Comparison of ENCODE assay signal across 13 cellular contexts in the genomic region with DNA sequence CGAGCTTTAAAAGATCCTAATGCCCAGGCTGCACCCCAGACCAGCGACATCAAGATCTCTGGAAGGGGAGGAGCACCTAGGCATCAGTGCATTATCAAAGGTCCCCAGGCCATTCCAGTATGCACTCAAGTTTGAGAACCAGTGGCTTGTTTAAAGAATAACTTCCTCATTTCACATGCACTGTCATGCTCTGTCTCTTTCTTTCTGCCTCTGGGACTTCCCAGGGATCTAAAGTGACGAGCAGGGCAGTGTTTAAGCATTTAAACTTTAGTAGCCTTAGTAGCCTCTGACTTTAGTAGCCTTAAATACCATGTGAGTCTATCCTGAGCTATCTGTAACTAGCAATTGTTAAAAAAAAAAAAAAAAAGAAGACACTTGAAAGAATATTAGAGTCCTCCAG. TPM values are rescaled to one million over a fixed set of nuclear protein-coding genes. Genes with fewer than 3 reads are reported as not detected.
DNase-seq lines count a peak whose midpoint lies in the region; ATAC-seq, FAIRE-seq and TF ChIP-seq lines count a peak whose summit lies in the region.
"Had no signal": no experiment of that assay in that cellular context is flagged by ENCODE, and none has a peak within 500 bp of the region (broad histone marks: within the 10 kb centered on the region; RNA-seq: fewer than 3 reads in every experiment).

No MANE protein-coding gene starts in this region.

- intact Hi-C loops in Calu3 (cut with micrococcal nuclease; ENCODE audit: unreplicated experiment) = no loop called here

- H3K4me1 ChIP-seq in BLaER1 = peaks cover 11% of the 10 kb centered on the region

- peak; percentile 63 for FAIRE-seq in GM19239 (lab: Jason Lieb, UNC)

- no TSS peak for BruUV-seq in Calu3 (replicated peaks; lab: Mats Ljungman, UMichigan)

- H3K4me1 Mint-ChIP-seq in Calu3 (ENCODE audit: low read depth, unreplicated experiment) = no peaks in the 10 kb centered on the region
- no peaks in the 10 kb centered on the region for H3K4me1 Mint-ChIP-seq in activated T-cell treated with anti-CD3 and anti-CD28 coated beads, Interleukin-2, amount 50 U/mL, for 24 hours (ENCODE audit: low read depth)
- H3K4me1 Mint-ChIP-seq: activated naive CD8-positive, alpha-beta T cell treated with anti-CD3 and anti-CD28 coated beads, Interleukin-2, amount 50 U/mL, for 24 hours had no signal

- no peaks in the 10 kb centered on the region for H3K36me3 ChIP-seq in BLaER1

- peak; percentile 67 for ATAC-seq in HG02840 (IDR thresholded peaks at IDR 0.05; ENCODE audit: low FRiP score, unreplicated experiment)
- ATAC-seq: activated naive CD8-positive, alpha-beta T cell treated with anti-CD3 and anti-CD28 coated beads, Interleukin-2, amount 50 U/mL, for 24 hours had no signal

- no peak overlapping the region for H3K4me3 Mint-ChIP-seq in Calu3 (ENCODE audit: low read depth, unreplicated experiment)
- no peak overlapping the region for H3K4me3 Mint-ChIP-seq in activated T-cell treated with anti-CD3 and anti-CD28 coated beads, Interleukin-2, amount 50 U/mL, for 24 hours
- H3K4me3 Mint-ChIP-seq: activated naive CD8-positive, alpha-beta T cell treated with anti-CD3 and anti-CD28 coated beads, Interleukin-2, amount 50 U/mL, for 24 hours had no signal

- no peaks in the 10 kb centered on the region for H3K27me3 Mint-ChIP-seq in Calu3 (ENCODE audit: unreplicated experiment)
- peaks cover 44% of the 10 kb centered on the region for H3K27me3 Mint-ChIP-seq in activated T-cell treated with anti-CD3 and anti-CD28 coated beads, Interleukin-2, amount 50 U/mL, for 24 hours

- H3K9me3 Mint-ChIP-seq in Calu3 (ENCODE audit: low read depth, unreplicated experiment) = no peaks in the 10 kb centered on the region
- peaks cover 1% of the 10 kb centered on the region for H3K9me3 Mint-ChIP-seq in activated T-cell treated with anti-CD3 and anti-CD28 coated beads, Interleukin-2, amount 50 U/mL, for 24 hours
- H3K9me3 Mint-ChIP-seq: activated naive CD8-positive, alpha-beta T cell treated with anti-CD3 and anti-CD28 coated beads, Interleukin-2, amount 50 U/mL, for 24 hours had no signal

- H3K4me3 ChIP-seq in BLaER1 = no peak overlapping the region

- H3K36me3 Mint-ChIP-seq in Calu3 (ENCODE audit: insufficient read depth, unreplicated experiment) = no peaks in the 10 kb centered on the region
- no peaks in the 10 kb centered on the region for H3K36me3 Mint-ChIP-seq in activated T-cell treated with anti-CD3 and anti-CD28 coated beads, Interleukin-2, amount 50 U/mL, for 24 hours (ENCODE audit: low read depth)

- TF ChIP-seq CTCF in Calu3 (IDR thresholded peaks at IDR 0.05; ENCODE audit: unreplicated experiment) = no peak

- peak overlapping the region; percentile 16 for H3K4me2 ChIP-seq in BLaER1

- no peaks in the 10 kb centered on the region for H4K20me1 ChIP-seq in BLaER1

- peaks cover 1% of the 10 kb centered on the region for H3K9me3 ChIP-seq in BLaER1

- POLR2A ChIA-PET in HEK293T (lab: Yijun Ruan, JAX) = no interaction called here

- no peak overlapping the region for H3K9ac ChIP-seq in BLaER1

- CTCF ChIA-PET in HEK293T (lab: Yijun Ruan, JAX) = interaction anchor here (0.6 kb wide), 1 partner anchor 27 kb away, joined by 5 read pairs; no protein-coding TSS in a partner anchor
- CTCF ChIA-PET in Calu3 (lab: Charles Lee) = no interaction called here

- H3K27me3 ChIP-seq in BLaER1 = no peaks in the 10 kb centered on the region

- no peak overlapping the region for H3K27ac Mint-ChIP-seq in Calu3 (ENCODE audit: unreplicated experiment)
- no peak overlapping the region for H3K27ac Mint-ChIP-seq in activated T-cell treated with anti-CD3 and anti-CD28 coated beads, Interleukin-2, amount 50 U/mL, for 24 hours
- H3K27ac Mint-ChIP-seq: activated naive CD8-positive, alpha-beta T cell treated with anti-CD3 and anti-CD28 coated beads, Interleukin-2, amount 50 U/mL, for 24 hours had no signal

- DNase-seq in GM19239 (ENCODE audit: insufficient read length, low spot score) (no peak), MV-4-11 (lab: John Stamatoyannopoulos, UW) (peak; percentile 10), HEK293T (ENCODE audit: extremely low spot score) (no peak), Calu3 (no peak), hepatic stellate cell (ENCODE audit: low spot score) (no peak)
- DNase-seq in activated T-cell treated with anti-CD3 and anti-CD28 coated beads, Interleukin-2, amount 50 U/mL, for 24 hours = no peak
- DNase-seq: activated CD4-positive, alpha-beta T cell treated with anti-CD3 and anti-CD28 coated beads for 48 hours; activated naive CD8-positive, alpha-beta T cell treated with anti-CD3 and anti-CD28 coated beads, Interleukin-2, amount 50 U/mL, for 24 hours; IMR-90; posterior cingulate gyrus had no signal

- no peak overlapping the region for H3K27ac ChIP-seq in BLaER1

TF ChIP-seq in HEK293T, 16 proteins besides CTCF, POLR2A, EP300 and RAD21:
- no peak for TF ChIP-seq SUZ12 (IDR thresholded peaks at IDR 0.05)
- no peak for TF ChIP-seq ZNF384 (IDR thresholded peaks at IDR 0.05)
- no peak for TF ChIP-seq SP1 (IDR thresholded peaks at IDR 0.05)
- TF ChIP-seq NFRKB (IDR thresholded peaks at IDR 0.05) = no peak
- TF ChIP-seq ARNT (IDR thresholded peaks at IDR 0.05) = no peak
TF ChIP-seq in HEK293T: peak in this region for 0.

RNA-seq across cellular contexts. Expression of gene FARP1, which starts 8.9 kb away (rescaled TPM):
- 30.9 and 47.0 TPM in 2 replicates for total RNA-seq in Calu3 (2022)
- total RNA-seq: OCI-LY7 had no signal

RNA-seq across cellular contexts. Expression of gene RNF113B, which starts 43.1 kb away (rescaled TPM):
- total RNA-seq in Calu3 (2022) = not detected in 2 replicates
- total RNA-seq: IMR-90, OCI-LY7 had no signal
